ENCODE assay signal across 8 cellular contexts in genomic region chr14:61537567-61538463, GRCh38.
DNase-seq lines count a peak whose midpoint lies in the region; ATAC-seq and TF ChIP-seq lines count a peak whose summit lies in the region.

No MANE protein-coding gene starts in this region.

- H3K4me3 Mint-ChIP-seq in CD4-positive, CD25-positive, alpha-beta regulatory T cell: no peak overlapping the region

- H3K36me3 ChIP-seq in CD4-positive, CD25-positive, alpha-beta regulatory T cell (ENCODE audit: control insufficient read depth, insufficient read depth, low read length): peaks cover 93% of the 10 kb centered on the region

- H3K36me3 Mint-ChIP-seq in CD4-positive, CD25-positive, alpha-beta regulatory T cell: peaks cover 55% of the 10 kb centered on the region

- H3K9me3 Mint-ChIP-seq in CD4-positive, CD25-positive, alpha-beta regulatory T cell: no peaks in the 10 kb centered on the region

- H3K4me1 ChIP-seq in CD4-positive, CD25-positive, alpha-beta regulatory T cell (ENCODE audit: control insufficient read depth, insufficient read depth, low read length, poor library complexity, severe bottlenecking): no peaks in the 10 kb centered on the region

- H3K27me3 ChIP-seq in CD4-positive, CD25-positive, alpha-beta regulatory T cell (ENCODE audit: control insufficient read depth, insufficient read depth, low read length): no peaks in the 10 kb centered on the region

- no peak for TF ChIP-seq CTCF in RWPE1 (conservative IDR thresholded peaks at IDR 0.05; ENCODE audit: low read depth)

- no peaks in the 10 kb centered on the region for H3K9me3 ChIP-seq in CD4-positive, CD25-positive, alpha-beta regulatory T cell (ENCODE audit: control insufficient read depth in 2 of 2, low read length in 2 of 2)

- no peak overlapping the region for H3K27ac ChIP-seq in CD4-positive, CD25-positive, alpha-beta regulatory T cell (ENCODE audit: insufficient read depth, low read length, poor library complexity, severe bottlenecking)
- peak overlapping the region; percentile 92 for H3K27ac ChIP-seq in RWPE1

- CTCF ChIA-PET in RWPE1 (lab: Yijun Ruan, JAX): interaction anchor here (0.9 kb wide), 1 partner anchor 9 kb away, joined by 4 read pairs; no protein-coding TSS in a partner anchor

- H3K27ac Mint-ChIP-seq in CD4-positive, CD25-positive, alpha-beta regulatory T cell: peak overlapping the region; percentile 22 to 68 (median 63)

- POLR2A ChIA-PET in RWPE1 (lab: Yijun Ruan, JAX; ENCODE audit: low non-redundant PET): interaction anchor here (0.5 to 1.1 kb wide), 3 partner anchors 12 to 157 kb away, joined by 3 read pairs; partner anchors contain the start of gene HIF1A

- no peak for ATAC-seq in CD4-positive, CD25-positive, alpha-beta regulatory T cell (ENCODE audit: low read depth in 2 of 2)
- ATAC-seq in HG02642 (IDR thresholded peaks at IDR 0.05; ENCODE audit: poor library complexity, unreplicated experiment) (peak; percentile 80), HG03469 (IDR thresholded peaks at IDR 0.05; ENCODE audit: unreplicated experiment) (no peak)

- peaks cover 2 to 30% (median 22%) of the 10 kb centered on the region in 4 donors for H3K4me1 Mint-ChIP-seq in CD4-positive, CD25-positive, alpha-beta regulatory T cell

- H3K4me3 ChIP-seq in CD4-positive, CD25-positive, alpha-beta regulatory T cell (ENCODE audit: low read depth, low read length): no peak overlapping the region

- DNase-seq in CD4-positive, CD25-positive, alpha-beta regulatory T cell: no peak
- DNase-seq in RWPE1 (ENCODE audit: low spot score) (peak; percentile 97), dermis blood vessel endothelial cell (peak; percentile 87), mucosa of gallbladder (ENCODE audit: low spot score) (peak; percentile 86), MV-4-11 (lab: John Stamatoyannopoulos, UW) (no peak), medulla oblongata (ENCODE audit: extremely low spot score) (no peak)

- no peaks in the 10 kb centered on the region for H3K27me3 Mint-ChIP-seq in CD4-positive, CD25-positive, alpha-beta regulatory T cell

Comparison
In these comparisons a context has a peak if more than half of its experiments do, and no peak if none do; other contexts are left out.
1. DNase-seq: peak in RWPE1 (single experiment), dermis blood vessel endothelial cell (single experiment) and mucosa of gallbladder (single experiment); none in CD4-positive, CD25-positive, alpha-beta regulatory T cell (0 of 3), MV-4-11 (single experiment) and medulla oblongata (single experiment).